Comparison of ENCODE assay signal across 2 cellular contexts in genomic region chr7:99270702-99271101, GRCh38.
A peak's percentile ranks its signal among the peaks of the same experiment; 100 is the strongest.
TF ChIP-seq lines count a peak whose summit lies in the region.

No MANE protein-coding gene starts in this region.

TF ChIP-seq in IMR-90, 13 proteins besides CTCF, POLR2A, EP300 and RAD21:
- no peak for TF ChIP-seq BHLHE40 (IDR thresholded peaks at IDR 0.05; ENCODE audit: low read depth, low read length)
- TF ChIP-seq, protein P1, sequence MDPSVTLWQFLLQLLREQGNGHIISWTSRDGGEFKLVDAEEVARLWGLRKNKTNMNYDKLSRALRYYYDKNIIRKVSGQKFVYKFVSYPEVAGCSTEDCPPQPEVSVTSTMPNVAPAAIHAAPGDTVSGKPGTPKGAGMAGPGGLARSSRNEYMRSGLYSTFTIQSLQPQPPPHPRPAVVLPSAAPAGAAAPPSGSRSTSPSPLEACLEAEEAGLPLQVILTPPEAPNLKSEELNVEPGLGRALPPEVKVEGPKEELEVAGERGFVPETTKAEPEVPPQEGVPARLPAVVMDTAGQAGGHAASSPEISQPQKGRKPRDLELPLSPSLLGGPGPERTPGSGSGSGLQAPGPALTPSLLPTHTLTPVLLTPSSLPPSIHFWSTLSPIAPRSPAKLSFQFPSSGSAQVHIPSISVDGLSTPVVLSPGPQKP (IDR thresholded peaks at IDR 0.05; ENCODE audit: borderline replicate concordance, low read depth, low read length) = no peak
- no peak for TF ChIP-seq USF2 (IDR thresholded peaks at IDR 0.05; ENCODE audit: low read depth, low read length)
- no peak for TF ChIP-seq MAFK (IDR thresholded peaks at IDR 0.05; ENCODE audit: low read depth, low read length)
- TF ChIP-seq CHD1 (IDR thresholded peaks at IDR 0.05; ENCODE audit: low read depth, low read length) = no peak
- no peak for TF ChIP-seq MXI1 (IDR thresholded peaks at IDR 0.05; ENCODE audit: borderline replicate concordance, low read depth, low read length)
- TF ChIP-seq CEBPB (IDR thresholded peaks at IDR 0.05; ENCODE audit: low read depth, low read length) = no peak
- no peak for TF ChIP-seq FOS (IDR thresholded peaks at IDR 0.05; ENCODE audit: low read depth, low read length)
- TF ChIP-seq MAZ (IDR thresholded peaks at IDR 0.05; ENCODE audit: borderline replicate concordance, low read depth, low read length) = no peak
- TF ChIP-seq SMC3 (IDR thresholded peaks at IDR 0.05; ENCODE audit: low read depth, low read length) = no peak
- no peak for TF ChIP-seq RFX5 (IDR thresholded peaks at IDR 0.05; ENCODE audit: low read depth, low read length)
- no peak for TF ChIP-seq RCOR1 (IDR thresholded peaks at IDR 0.05; ENCODE audit: insufficient replicate concordance, low read length)
- TF ChIP-seq NFE2L2 (IDR thresholded peaks at IDR 0.05; ENCODE audit: low read depth, low read length) = no peak

TF ChIP-seq in HepG2, 621 proteins besides CTCF, POLR2A, EP300 and RAD21:
- TF ChIP-seq, protein P2, sequence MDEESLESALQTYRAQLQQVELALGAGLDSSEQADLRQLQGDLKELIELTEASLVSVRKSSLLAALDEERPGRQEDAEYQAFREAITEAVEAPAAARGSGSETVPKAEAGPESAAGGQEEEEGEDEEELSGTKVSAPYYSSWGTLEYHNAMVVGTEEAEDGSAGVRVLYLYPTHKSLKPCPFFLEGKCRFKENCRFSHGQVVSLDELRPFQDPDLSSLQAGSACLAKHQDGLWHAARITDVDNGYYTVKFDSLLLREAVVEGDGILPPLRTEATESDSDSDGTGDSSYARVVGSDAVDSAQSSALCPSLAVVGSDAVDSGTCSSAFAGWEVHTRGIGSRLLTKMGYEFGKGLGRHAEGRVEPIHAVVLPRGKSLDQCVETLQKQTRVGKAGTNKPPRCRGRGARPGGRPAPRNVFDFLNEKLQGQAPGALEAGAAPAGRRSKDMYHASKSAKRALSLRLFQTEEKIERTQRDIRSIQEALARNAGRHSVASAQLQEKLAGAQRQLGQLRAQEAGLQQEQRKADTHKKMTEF (CRISPR knock-in tag; IDR thresholded peaks at IDR 0.05) = peak; percentile 28; the same call in 1 of the 2 replicates
- TF ChIP-seq SAP130 (CRISPR knock-in tag; IDR thresholded peaks at IDR 0.05; ENCODE audit: low read depth) = peak; percentile 33; the same call in 1 of the 2 replicates
- TF ChIP-seq, protein P3, sequence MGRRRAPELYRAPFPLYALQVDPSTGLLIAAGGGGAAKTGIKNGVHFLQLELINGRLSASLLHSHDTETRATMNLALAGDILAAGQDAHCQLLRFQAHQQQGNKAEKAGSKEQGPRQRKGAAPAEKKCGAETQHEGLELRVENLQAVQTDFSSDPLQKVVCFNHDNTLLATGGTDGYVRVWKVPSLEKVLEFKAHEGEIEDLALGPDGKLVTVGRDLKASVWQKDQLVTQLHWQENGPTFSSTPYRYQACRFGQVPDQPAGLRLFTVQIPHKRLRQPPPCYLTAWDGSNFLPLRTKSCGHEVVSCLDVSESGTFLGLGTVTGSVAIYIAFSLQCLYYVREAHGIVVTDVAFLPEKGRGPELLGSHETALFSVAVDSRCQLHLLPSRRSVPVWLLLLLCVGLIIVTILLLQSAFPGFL (CRISPR knock-in tag; IDR thresholded peaks at IDR 0.05) = no peak
- peak; percentile 54; the same call in 1 of the 2 replicates for TF ChIP-seq SMC3 (IDR thresholded peaks at IDR 0.05; ENCODE audit: low read length)
- TF ChIP-seq HNRNPL (IDR thresholded peaks at IDR 0.05; ENCODE audit: low read depth, low read length) = no peak
- TF ChIP-seq KDM5B (CRISPR knock-in tag; IDR thresholded peaks at IDR 0.05; ENCODE audit: borderline replicate concordance) = peak; percentile 47; the same call in 1 of the 2 replicates
- peak; percentile 29; the same call in 1 of the 2 replicates for TF ChIP-seq THAP11 (CRISPR knock-in tag; IDR thresholded peaks at IDR 0.05)
- no peak for TF ChIP-seq FOXA1 (IDR thresholded peaks at IDR 0.05)
- TF ChIP-seq FOXA1 (CRISPR knock-in tag; IDR thresholded peaks at IDR 0.05) = peak; percentile 46; the same call in 1 of the 2 replicates
- TF ChIP-seq, protein P4, sequence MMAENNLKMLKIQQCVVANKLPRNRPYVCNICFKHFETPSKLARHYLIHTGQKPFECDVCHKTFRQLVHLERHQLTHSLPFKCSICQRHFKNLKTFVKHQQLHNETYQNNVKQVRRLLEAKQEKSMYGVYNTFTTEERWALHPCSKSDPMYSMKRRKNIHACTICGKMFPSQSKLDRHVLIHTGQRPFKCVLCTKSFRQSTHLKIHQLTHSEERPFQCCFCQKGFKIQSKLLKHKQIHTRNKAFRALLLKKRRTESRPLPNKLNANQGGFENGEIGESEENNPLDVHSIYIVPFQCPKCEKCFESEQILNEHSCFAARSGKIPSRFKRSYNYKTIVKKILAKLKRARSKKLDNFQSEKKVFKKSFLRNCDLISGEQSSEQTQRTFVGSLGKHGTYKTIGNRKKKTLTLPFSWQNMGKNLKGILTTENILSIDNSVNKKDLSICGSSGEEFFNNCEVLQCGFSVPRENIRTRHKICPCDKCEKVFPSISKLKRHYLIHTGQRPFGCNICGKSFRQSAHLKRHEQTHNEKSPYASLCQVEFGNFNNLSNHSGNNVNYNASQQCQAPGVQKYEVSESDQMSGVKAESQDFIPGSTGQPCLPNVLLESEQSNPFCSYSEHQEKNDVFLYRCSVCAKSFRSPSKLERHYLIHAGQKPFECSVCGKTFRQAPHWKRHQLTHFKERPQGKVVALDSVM (CRISPR knock-in tag; IDR thresholded peaks at IDR 0.05) = peak; percentile 87
- peak; percentile 41; the same call in 1 of the 2 replicates for TF ChIP-seq FOXA3 (CRISPR knock-in tag; IDR thresholded peaks at IDR 0.05)
- TF ChIP-seq CEBPG (CRISPR knock-in tag; IDR thresholded peaks at IDR 0.05) = peak; percentile 24; the same call in 1 of the 2 replicates
- TF ChIP-seq STAG1 (CRISPR knock-in tag; IDR thresholded peaks at IDR 0.05) = peak; percentile 79
- 0 out of 2 replicates have a peak, but pooled peaks have one; percentile 55 for TF ChIP-seq GFI1 (CRISPR knock-in tag; IDR thresholded peaks at IDR 0.05; ENCODE audit: borderline replicate concordance)
- no peak for TF ChIP-seq ZSCAN29 (CRISPR knock-in tag; conservative IDR thresholded peaks at IDR 0.05)
- peak; percentile 39; the same call in 1 of the 2 replicates for TF ChIP-seq ZNF687 (CRISPR knock-in tag; IDR thresholded peaks at IDR 0.05)
